ENCODE assay signal across 12 cellular contexts in the genomic region with DNA sequence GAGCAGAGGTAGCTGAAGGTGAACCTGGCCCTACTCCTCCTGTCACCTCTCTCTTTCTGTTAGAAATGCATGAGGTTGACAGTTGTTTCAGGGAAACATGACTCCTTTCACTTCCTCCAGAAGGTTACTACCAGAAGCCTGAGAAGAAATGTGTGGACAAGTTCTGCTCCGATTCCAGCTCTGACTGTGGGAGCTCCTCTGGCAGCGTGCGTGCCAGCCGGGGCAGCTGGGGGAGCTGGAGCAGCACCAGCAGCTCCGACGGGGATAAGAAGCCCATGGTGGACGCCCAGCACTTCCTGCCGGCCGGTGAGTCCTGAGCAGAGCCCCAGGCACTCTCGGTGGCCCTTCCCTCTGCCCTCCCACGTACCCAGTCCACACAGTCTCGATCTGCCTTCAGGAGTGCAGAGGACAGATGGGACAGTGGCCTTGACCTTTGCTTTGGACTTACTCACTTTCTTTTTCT.
DNase-seq lines count a peak whose midpoint lies in the region; ATAC-seq lines count a peak whose summit lies in the region.
"Had no signal": no experiment of that assay in that cellular context is flagged by ENCODE, and none has a peak within 500 bp of the region (broad histone marks: within the 10 kb centered on the region; RNA-seq: fewer than 3 reads in every experiment).

No MANE protein-coding gene starts in this region.

- peaks cover 62% of the 10 kb centered on the region for H3K36me3 Mint-ChIP-seq in activated CD4-positive, alpha-beta memory T cell treated with anti-CD3 and anti-CD28 coated beads for 36 hours
- H3K36me3 Mint-ChIP-seq in activated CD4-positive, alpha-beta memory T cell treated with anti-CD3 and anti-CD28 coated beads, Interleukin-2, amount 10 ng/mL, durations not matched to agents 7 days and 5 days (ENCODE audit: low read depth): peaks cover 65% of the 10 kb centered on the region
- H3K36me3 Mint-ChIP-seq in stimulated activated memory B cell treated with anti-CD40 and anti-IgM and Interleukin-4, amounts not matched to agents 10 μg/mL and 1 μg/mL and 100 μg/mL, for 72 hours: peaks cover 68% of the 10 kb centered on the region
- H3K36me3 Mint-ChIP-seq in activated CD8-positive, alpha-beta memory T cell treated with anti-CD3 and anti-CD28 coated beads, Interleukin-2, amount 10 ng/mL, durations not matched to agents 7 days and 5 days: peaks cover 39% of the 10 kb centered on the region

- CTCF ChIA-PET in activated CD4-positive, alpha-beta memory T cell treated with anti-CD3 and anti-CD28 coated beads for 36 hours (lab: Charles Lee): no interaction called here
- CTCF ChIA-PET in activated CD4-positive, alpha-beta memory T cell treated with anti-CD3 and anti-CD28 coated beads, Interleukin-2, amount 10 ng/mL, durations not matched to agents 7 days and 5 days (lab: Charles Lee): no interaction called here
- CTCF ChIA-PET in activated CD8-positive, alpha-beta memory T cell treated with anti-CD3 and anti-CD28 coated beads, Interleukin-2, amount 10 ng/mL, durations not matched to agents 7 days and 5 days (lab: Charles Lee): interaction anchor here (0.7 kb wide), 1 partner anchor 21 kb away, joined by 3 read pairs; no protein-coding TSS in a partner anchor

- peak; percentile 24 for ATAC-seq in stimulated activated memory B cell treated with anti-CD40 and anti-IgM and Interleukin-4, amounts not matched to agents 10 μg/mL and 1 μg/mL and 100 μg/mL, for 72 hours
- no peak for ATAC-seq in activated CD8-positive, alpha-beta memory T cell treated with anti-CD3 and anti-CD28 coated beads, Interleukin-2, amount 10 ng/mL, durations not matched to agents 7 days and 5 days
- ATAC-seq in HG03432 (IDR thresholded peaks at IDR 0.05; ENCODE audit: unreplicated experiment): no peak

- peaks cover 11% of the 10 kb centered on the region for H3K4me1 Mint-ChIP-seq in activated CD4-positive, alpha-beta memory T cell treated with anti-CD3 and anti-CD28 coated beads for 36 hours (ENCODE audit: low read depth)
- peaks cover 9% of the 10 kb centered on the region for H3K4me1 Mint-ChIP-seq in activated CD4-positive, alpha-beta memory T cell treated with anti-CD3 and anti-CD28 coated beads, Interleukin-2, amount 10 ng/mL, durations not matched to agents 7 days and 5 days
- H3K4me1 Mint-ChIP-seq in stimulated activated memory B cell treated with anti-CD40 and anti-IgM and Interleukin-4, amounts not matched to agents 10 μg/mL and 1 μg/mL and 100 μg/mL, for 72 hours: peaks cover 14% of the 10 kb centered on the region
- peaks cover 6% of the 10 kb centered on the region for H3K4me1 Mint-ChIP-seq in activated CD8-positive, alpha-beta memory T cell treated with anti-CD3 and anti-CD28 coated beads, Interleukin-2, amount 10 ng/mL, durations not matched to agents 7 days and 5 days

- intact Hi-C loops in activated CD4-positive, alpha-beta memory T cell treated with anti-CD3 and anti-CD28 coated beads for 36 hours (cut with micrococcal nuclease): no loop called here

- H3K4me3 Mint-ChIP-seq in activated CD4-positive, alpha-beta memory T cell treated with anti-CD3 and anti-CD28 coated beads for 36 hours: no peak overlapping the region
- no peak overlapping the region for H3K4me3 Mint-ChIP-seq in activated CD4-positive, alpha-beta memory T cell treated with anti-CD3 and anti-CD28 coated beads, Interleukin-2, amount 10 ng/mL, durations not matched to agents 7 days and 5 days
- H3K4me3 Mint-ChIP-seq in stimulated activated memory B cell treated with anti-CD40 and anti-IgM and Interleukin-4, amounts not matched to agents 10 μg/mL and 1 μg/mL and 100 μg/mL, for 72 hours: no peak overlapping the region
- H3K4me3 Mint-ChIP-seq in activated CD8-positive, alpha-beta memory T cell treated with anti-CD3 and anti-CD28 coated beads, Interleukin-2, amount 10 ng/mL, durations not matched to agents 7 days and 5 days: no peak overlapping the region

- no peak for DNase-seq in activated CD4-positive, alpha-beta memory T cell treated with anti-CD3 and anti-CD28 coated beads for 36 hours
- no peak for DNase-seq in activated CD4-positive, alpha-beta memory T cell treated with anti-CD3 and anti-CD28 coated beads, Interleukin-2, amount 10 ng/mL, durations not matched to agents 7 days and 5 days
- DNase-seq in NOMO-1 treated with DMSO at 0.1 percent for 48 hours (lab: John Stamatoyannopoulos, UW; ENCODE audit: unreplicated experiment): peak; percentile 60
- peak; percentile 6 for DNase-seq in dermis blood vessel endothelial cell
- DNase-seq in activated CD8-positive, alpha-beta memory T cell treated with anti-CD3 and anti-CD28 coated beads, Interleukin-2, amount 10 ng/mL, durations not matched to agents 7 days and 5 days: no peak
- no peak for DNase-seq in NCI-H146 (lab: John Stamatoyannopoulos, UW)
- DNase-seq: colonic mucosa, NCI-H2029, NCI-H526 treated with DMSO at 0.1 percent for 48 hours had no signal

- peak overlapping the region; percentile 43 for H3K27ac Mint-ChIP-seq in activated CD4-positive, alpha-beta memory T cell treated with anti-CD3 and anti-CD28 coated beads for 36 hours
- H3K27ac Mint-ChIP-seq in activated CD4-positive, alpha-beta memory T cell treated with anti-CD3 and anti-CD28 coated beads, Interleukin-2, amount 10 ng/mL, durations not matched to agents 7 days and 5 days: no peak overlapping the region
- peak overlapping the region; percentile 38 for H3K27ac Mint-ChIP-seq in stimulated activated memory B cell treated with anti-CD40 and anti-IgM and Interleukin-4, amounts not matched to agents 10 μg/mL and 1 μg/mL and 100 μg/mL, for 72 hours
- H3K27ac Mint-ChIP-seq in activated CD8-positive, alpha-beta memory T cell treated with anti-CD3 and anti-CD28 coated beads, Interleukin-2, amount 10 ng/mL, durations not matched to agents 7 days and 5 days: no peak overlapping the region
- H3K27ac Mint-ChIP-seq: progenitor cell of endocrine pancreas had no signal

- H3K27me3 Mint-ChIP-seq in activated CD4-positive, alpha-beta memory T cell treated with anti-CD3 and anti-CD28 coated beads for 36 hours: no peaks in the 10 kb centered on the region
- H3K27me3 Mint-ChIP-seq in activated CD4-positive, alpha-beta memory T cell treated with anti-CD3 and anti-CD28 coated beads, Interleukin-2, amount 10 ng/mL, durations not matched to agents 7 days and 5 days: no peaks in the 10 kb centered on the region
- H3K27me3 Mint-ChIP-seq in stimulated activated memory B cell treated with anti-CD40 and anti-IgM and Interleukin-4, amounts not matched to agents 10 μg/mL and 1 μg/mL and 100 μg/mL, for 72 hours: no peaks in the 10 kb centered on the region
- no peaks in the 10 kb centered on the region for H3K27me3 Mint-ChIP-seq in activated CD8-positive, alpha-beta memory T cell treated with anti-CD3 and anti-CD28 coated beads, Interleukin-2, amount 10 ng/mL, durations not matched to agents 7 days and 5 days
- H3K27me3 Mint-ChIP-seq: progenitor cell of endocrine pancreas had no signal

- no peaks in the 10 kb centered on the region for H3K9me3 Mint-ChIP-seq in activated CD4-positive, alpha-beta memory T cell treated with anti-CD3 and anti-CD28 coated beads for 36 hours
- H3K9me3 Mint-ChIP-seq in activated CD4-positive, alpha-beta memory T cell treated with anti-CD3 and anti-CD28 coated beads, Interleukin-2, amount 10 ng/mL, durations not matched to agents 7 days and 5 days: no peaks in the 10 kb centered on the region
- no peaks in the 10 kb centered on the region for H3K9me3 Mint-ChIP-seq in stimulated activated memory B cell treated with anti-CD40 and anti-IgM and Interleukin-4, amounts not matched to agents 10 μg/mL and 1 μg/mL and 100 μg/mL, for 72 hours
- no peaks in the 10 kb centered on the region for H3K9me3 Mint-ChIP-seq in activated CD8-positive, alpha-beta memory T cell treated with anti-CD3 and anti-CD28 coated beads, Interleukin-2, amount 10 ng/mL, durations not matched to agents 7 days and 5 days (ENCODE audit: low read depth)

- POLR2A ChIA-PET in activated CD4-positive, alpha-beta memory T cell treated with anti-CD3 and anti-CD28 coated beads for 36 hours (lab: Charles Lee): no interaction called here
- POLR2A ChIA-PET in activated CD4-positive, alpha-beta memory T cell treated with anti-CD3 and anti-CD28 coated beads, Interleukin-2, amount 10 ng/mL, durations not matched to agents 7 days and 5 days (lab: Charles Lee): no interaction called here

Comparison
In these comparisons a context has a peak if more than half of its experiments do, and no peak if none do; other contexts are left out.
1. H3K27ac Mint-ChIP-seq: peak in activated CD4-positive, alpha-beta memory T cell treated with anti-CD3 and anti-CD28 coated beads for 36 hours (single experiment) and stimulated activated memory B cell treated with anti-CD40 and anti-IgM and Interleukin-4, amounts not matched to agents 10 μg/mL and 1 μg/mL and 100 μg/mL, for 72 hours (single experiment); none in activated CD4-positive, alpha-beta memory T cell treated with anti-CD3 and anti-CD28 coated beads, Interleukin-2, amount 10 ng/mL, durations not matched to agents 7 days and 5 days (single experiment) and activated CD8-positive, alpha-beta memory T cell treated with anti-CD3 and anti-CD28 coated beads, Interleukin-2, amount 10 ng/mL, durations not matched to agents 7 days and 5 days (single experiment).
2. DNase-seq: peak in NOMO-1 treated with DMSO at 0.1 percent for 48 hours (single experiment) and dermis blood vessel endothelial cell (single experiment); none in activated CD4-positive, alpha-beta memory T cell treated with anti-CD3 and anti-CD28 coated beads for 36 hours (single experiment), activated CD4-positive, alpha-beta memory T cell treated with anti-CD3 and anti-CD28 coated beads, Interleukin-2, amount 10 ng/mL, durations not matched to agents 7 days and 5 days (single experiment), activated CD8-positive, alpha-beta memory T cell treated with anti-CD3 and anti-CD28 coated beads, Interleukin-2, amount 10 ng/mL, durations not matched to agents 7 days and 5 days (single experiment) and NCI-H146 (single experiment).